In the genomic region with DNA sequence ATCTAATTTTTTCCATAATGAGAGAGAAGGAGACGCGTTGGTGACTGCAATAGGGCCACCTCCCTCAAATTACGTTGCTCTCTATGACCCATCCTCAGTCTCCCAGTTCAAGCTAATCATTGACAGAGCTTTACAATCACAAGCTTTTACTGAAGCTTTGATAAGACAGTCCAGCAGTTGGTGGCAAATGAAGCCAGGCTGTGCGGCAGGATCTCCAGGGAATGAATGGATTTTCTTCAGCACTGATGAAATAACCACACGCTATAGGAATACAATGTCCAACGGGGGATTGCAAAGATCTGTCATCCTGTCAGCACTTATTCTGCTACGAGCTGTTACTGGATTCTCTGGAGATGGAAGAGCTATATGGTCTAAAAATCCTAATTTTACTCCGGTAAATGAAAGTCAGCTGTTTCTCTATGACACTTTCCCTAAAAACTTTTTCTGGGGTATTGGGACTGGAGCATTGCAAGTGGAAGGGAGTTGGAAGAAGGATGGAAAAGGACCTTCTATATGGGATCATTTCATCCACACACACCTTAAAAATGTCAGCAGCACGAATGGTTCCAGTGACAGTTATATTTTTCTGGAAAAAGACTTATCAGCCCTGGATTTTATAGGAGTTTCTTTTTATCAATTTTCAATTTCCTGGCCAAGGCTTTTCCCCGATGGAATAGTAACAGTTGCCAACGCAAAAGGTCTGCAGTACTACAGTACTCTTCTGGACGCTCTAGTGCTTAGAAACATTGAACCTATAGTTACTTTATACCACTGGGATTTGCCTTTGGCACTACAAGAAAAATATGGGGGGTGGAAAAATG, we compare ENCODE assay signal across 1 cellular context.
TF ChIP-seq lines count a peak whose summit lies in the region.

A gene (plus strand): TSS at position 168 of the 821 bp plus-strand sequence. CDS start 20 bp downstream, at position 188.

TF ChIP-seq in IMR-90, 13 proteins besides CTCF, POLR2A, EP300 and RAD21:
- no peak for TF ChIP-seq RCOR1 (IDR thresholded peaks at IDR 0.05; ENCODE audit: insufficient replicate concordance, low read length)
- TF ChIP-seq CHD1 (IDR thresholded peaks at IDR 0.05; ENCODE audit: low read depth, low read length), result no peak
- TF ChIP-seq NFE2L2 (IDR thresholded peaks at IDR 0.05; ENCODE audit: low read depth, low read length), result no peak
- TF ChIP-seq CEBPB (IDR thresholded peaks at IDR 0.05; ENCODE audit: low read depth, low read length), result no peak
- TF ChIP-seq, protein P1, sequence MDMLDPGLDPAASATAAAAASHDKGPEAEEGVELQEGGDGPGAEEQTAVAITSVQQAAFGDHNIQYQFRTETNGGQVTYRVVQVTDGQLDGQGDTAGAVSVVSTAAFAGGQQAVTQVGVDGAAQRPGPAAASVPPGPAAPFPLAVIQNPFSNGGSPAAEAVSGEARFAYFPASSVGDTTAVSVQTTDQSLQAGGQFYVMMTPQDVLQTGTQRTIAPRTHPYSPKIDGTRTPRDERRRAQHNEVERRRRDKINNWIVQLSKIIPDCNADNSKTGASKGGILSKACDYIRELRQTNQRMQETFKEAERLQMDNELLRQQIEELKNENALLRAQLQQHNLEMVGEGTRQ (IDR thresholded peaks at IDR 0.05; ENCODE audit: low read depth, low read length), result no peak
- TF ChIP-seq SMC3 (IDR thresholded peaks at IDR 0.05; ENCODE audit: low read depth, low read length), result no peak
- TF ChIP-seq BHLHE40 (IDR thresholded peaks at IDR 0.05; ENCODE audit: low read depth, low read length), result no peak
- TF ChIP-seq FOS (IDR thresholded peaks at IDR 0.05; ENCODE audit: low read depth, low read length), result no peak
- no peak for TF ChIP-seq RFX5 (IDR thresholded peaks at IDR 0.05; ENCODE audit: low read depth, low read length)
- TF ChIP-seq MAFK (IDR thresholded peaks at IDR 0.05; ENCODE audit: low read depth, low read length), result no peak
- TF ChIP-seq MAZ (IDR thresholded peaks at IDR 0.05; ENCODE audit: borderline replicate concordance, low read depth, low read length), result no peak
- TF ChIP-seq, protein P2, sequence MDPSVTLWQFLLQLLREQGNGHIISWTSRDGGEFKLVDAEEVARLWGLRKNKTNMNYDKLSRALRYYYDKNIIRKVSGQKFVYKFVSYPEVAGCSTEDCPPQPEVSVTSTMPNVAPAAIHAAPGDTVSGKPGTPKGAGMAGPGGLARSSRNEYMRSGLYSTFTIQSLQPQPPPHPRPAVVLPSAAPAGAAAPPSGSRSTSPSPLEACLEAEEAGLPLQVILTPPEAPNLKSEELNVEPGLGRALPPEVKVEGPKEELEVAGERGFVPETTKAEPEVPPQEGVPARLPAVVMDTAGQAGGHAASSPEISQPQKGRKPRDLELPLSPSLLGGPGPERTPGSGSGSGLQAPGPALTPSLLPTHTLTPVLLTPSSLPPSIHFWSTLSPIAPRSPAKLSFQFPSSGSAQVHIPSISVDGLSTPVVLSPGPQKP (IDR thresholded peaks at IDR 0.05; ENCODE audit: borderline replicate concordance, low read depth, low read length), result no peak
- TF ChIP-seq MXI1 (IDR thresholded peaks at IDR 0.05; ENCODE audit: borderline replicate concordance, low read depth, low read length), result no peak
